ENCODE assay signal across 1 cellular context in the genomic region with DNA sequence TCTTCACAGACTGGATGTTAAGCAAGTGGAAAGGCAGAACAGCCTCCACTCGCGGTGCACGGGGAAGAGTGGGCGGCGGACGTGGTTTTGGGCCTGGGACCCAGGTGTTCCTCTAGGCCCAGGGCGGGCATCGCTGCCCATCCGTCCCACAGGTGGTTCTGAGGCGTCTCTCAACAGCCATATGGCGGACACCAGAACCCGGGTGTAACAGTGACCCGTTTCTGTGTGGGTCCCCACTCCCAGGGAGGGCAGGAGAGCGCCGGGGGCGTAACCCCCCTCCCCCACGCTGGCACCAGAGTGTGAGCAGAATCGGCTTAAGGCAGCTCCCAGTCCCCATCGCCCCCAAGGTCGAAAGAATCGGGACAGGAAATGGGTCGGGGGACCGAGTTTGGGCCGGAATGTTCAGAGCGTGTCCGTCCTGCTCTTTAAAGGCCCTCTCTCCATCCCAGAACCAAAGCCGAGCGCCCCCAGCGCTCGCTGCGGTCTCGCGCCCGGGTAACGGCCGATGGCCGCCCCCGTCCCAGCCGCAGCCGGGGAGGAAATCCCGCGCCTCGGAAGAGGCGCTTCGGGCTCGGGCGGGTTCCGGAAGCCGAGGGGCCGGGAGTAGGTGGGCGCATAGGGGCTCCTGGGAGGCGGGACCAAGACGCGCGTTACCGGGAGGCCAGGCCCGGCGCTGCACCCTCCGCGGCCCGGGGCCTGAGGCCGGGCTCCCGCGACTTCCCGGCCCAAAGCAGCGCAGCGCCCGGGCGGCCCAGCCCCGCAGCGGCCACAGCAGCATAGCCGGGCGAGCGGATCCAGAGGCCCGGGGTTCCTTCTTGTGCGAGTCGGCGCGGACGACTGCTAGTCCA.
TF ChIP-seq lines count a peak whose summit lies in the region.

Gene TK2 (minus strand): TSS at position 839 of the 848 bp plus-strand sequence. CDS start 61 bp downstream, at position 778.

TF ChIP-seq in SK-N-SH, 30 proteins besides CTCF, POLR2A, EP300 and RAD21 (continued from another document):
- TF ChIP-seq, protein P1, sequence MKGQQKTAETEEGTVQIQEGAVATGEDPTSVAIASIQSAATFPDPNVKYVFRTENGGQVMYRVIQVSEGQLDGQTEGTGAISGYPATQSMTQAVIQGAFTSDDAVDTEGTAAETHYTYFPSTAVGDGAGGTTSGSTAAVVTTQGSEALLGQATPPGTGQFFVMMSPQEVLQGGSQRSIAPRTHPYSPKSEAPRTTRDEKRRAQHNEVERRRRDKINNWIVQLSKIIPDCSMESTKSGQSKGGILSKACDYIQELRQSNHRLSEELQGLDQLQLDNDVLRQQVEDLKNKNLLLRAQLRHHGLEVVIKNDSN (IDR thresholded peaks at IDR 0.05; ENCODE audit: borderline replicate concordance, low read depth) = no peak
- TF ChIP-seq RXRA (IDR thresholded peaks at IDR 0.05; ENCODE audit: borderline replicate concordance, low read depth) = no peak
- TF ChIP-seq MEF2A (IDR thresholded peaks at IDR 0.05; ENCODE audit: borderline replicate concordance, low read depth) = no peak
- TF ChIP-seq YY1 (IDR thresholded peaks at IDR 0.05; ENCODE audit: low read depth) = peak; percentile 57; the same call in 1 of the 2 replicates
- TF ChIP-seq TCF12 (IDR thresholded peaks at IDR 0.05) = no peak
- TF ChIP-seq EZH2phosphoT487 (IDR thresholded peaks at IDR 0.05; ENCODE audit: borderline replicate concordance, low read depth) = no peak
- TF ChIP-seq, protein P2, sequence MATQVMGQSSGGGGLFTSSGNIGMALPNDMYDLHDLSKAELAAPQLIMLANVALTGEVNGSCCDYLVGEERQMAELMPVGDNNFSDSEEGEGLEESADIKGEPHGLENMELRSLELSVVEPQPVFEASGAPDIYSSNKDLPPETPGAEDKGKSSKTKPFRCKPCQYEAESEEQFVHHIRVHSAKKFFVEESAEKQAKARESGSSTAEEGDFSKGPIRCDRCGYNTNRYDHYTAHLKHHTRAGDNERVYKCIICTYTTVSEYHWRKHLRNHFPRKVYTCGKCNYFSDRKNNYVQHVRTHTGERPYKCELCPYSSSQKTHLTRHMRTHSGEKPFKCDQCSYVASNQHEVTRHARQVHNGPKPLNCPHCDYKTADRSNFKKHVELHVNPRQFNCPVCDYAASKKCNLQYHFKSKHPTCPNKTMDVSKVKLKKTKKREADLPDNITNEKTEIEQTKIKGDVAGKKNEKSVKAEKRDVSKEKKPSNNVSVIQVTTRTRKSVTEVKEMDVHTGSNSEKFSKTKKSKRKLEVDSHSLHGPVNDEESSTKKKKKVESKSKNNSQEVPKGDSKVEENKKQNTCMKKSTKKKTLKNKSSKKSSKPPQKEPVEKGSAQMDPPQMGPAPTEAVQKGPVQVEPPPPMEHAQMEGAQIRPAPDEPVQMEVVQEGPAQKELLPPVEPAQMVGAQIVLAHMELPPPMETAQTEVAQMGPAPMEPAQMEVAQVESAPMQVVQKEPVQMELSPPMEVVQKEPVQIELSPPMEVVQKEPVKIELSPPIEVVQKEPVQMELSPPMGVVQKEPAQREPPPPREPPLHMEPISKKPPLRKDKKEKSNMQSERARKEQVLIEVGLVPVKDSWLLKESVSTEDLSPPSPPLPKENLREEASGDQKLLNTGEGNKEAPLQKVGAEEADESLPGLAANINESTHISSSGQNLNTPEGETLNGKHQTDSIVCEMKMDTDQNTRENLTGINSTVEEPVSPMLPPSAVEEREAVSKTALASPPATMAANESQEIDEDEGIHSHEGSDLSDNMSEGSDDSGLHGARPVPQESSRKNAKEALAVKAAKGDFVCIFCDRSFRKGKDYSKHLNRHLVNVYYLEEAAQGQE (IDR thresholded peaks at IDR 0.05; ENCODE audit: low read depth, low read length) = 0 out of 2 replicates have a peak, but pooled peaks have one; percentile 6
- TF ChIP-seq SMC3 (IDR thresholded peaks at IDR 0.05; ENCODE audit: low read depth, low read length) = no peak
- TF ChIP-seq GABPA (IDR thresholded peaks at IDR 0.05; ENCODE audit: low read depth) = peak; percentile 56; the same call in 1 of the 2 replicates
- TF ChIP-seq NRF1 (IDR thresholded peaks at IDR 0.05; ENCODE audit: low read depth, low read length) = no peak
- TF ChIP-seq FOXM1 (IDR thresholded peaks at IDR 0.05; ENCODE audit: low read depth) = no peak
- no peak for TF ChIP-seq FOSL2 (IDR thresholded peaks at IDR 0.05; ENCODE audit: borderline replicate concordance, low read depth)
- TF ChIP-seq, protein P3, sequence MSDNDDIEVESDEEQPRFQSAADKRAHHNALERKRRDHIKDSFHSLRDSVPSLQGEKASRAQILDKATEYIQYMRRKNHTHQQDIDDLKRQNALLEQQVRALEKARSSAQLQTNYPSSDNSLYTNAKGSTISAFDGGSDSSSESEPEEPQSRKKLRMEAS (IDR thresholded peaks at IDR 0.05; ENCODE audit: low read depth) = no peak
- TF ChIP-seq TAF1 (IDR thresholded peaks at IDR 0.05; ENCODE audit: borderline replicate concordance, low read depth, low read length) = peak; percentile 71; the same call in 1 of the 2 replicates
- TF ChIP-seq FOXJ3 (CRISPR knock-in tag; IDR thresholded peaks at IDR 0.05) = no peak
- no peak for TF ChIP-seq IRF3 (IDR thresholded peaks at IDR 0.05; ENCODE audit: low read depth, low read length)
- no peak for TF ChIP-seq CHD2 (IDR thresholded peaks at IDR 0.05; ENCODE audit: low read length, partially characterized antibody)
- TF ChIP-seq MXI1 (IDR thresholded peaks at IDR 0.05; ENCODE audit: low read depth, low read length) = no peak
- no peak for TF ChIP-seq RFX5 (IDR thresholded peaks at IDR 0.05; ENCODE audit: low read length)
